ENCODE assay signal across 10 cellular contexts in genomic region chr14:100031506-100032281, GRCh38. TPM values are rescaled to one million over a fixed set of nuclear protein-coding genes. Genes with fewer than 3 reads are reported as not detected.
A peak's percentile ranks its signal among the peaks of the same experiment; 100 is the strongest.
DNase-seq lines count a peak whose midpoint lies in the region; ATAC-seq lines count a peak whose summit lies in the region.
"Had no signal": no experiment of that assay in that cellular context is flagged by ENCODE, and none has a peak within 500 bp of the region (broad histone marks: within the 10 kb centered on the region; RNA-seq: fewer than 3 reads in every experiment).

No MANE protein-coding gene starts in this region.

- intact Hi-C loops in dendritic cell treated with granulocyte-macrophage colony-stimulating factor and Interleukin-4, amounts not matched to agents 40 ng/mL and 50 ng/mL, for 4 days (cut with micrococcal nuclease) = no loop called here

- H3K9me3 Mint-ChIP-seq in dendritic cell treated with granulocyte-macrophage colony-stimulating factor and Interleukin-4, amounts not matched to agents 40 ng/mL and 50 ng/mL, for 4 days = no peaks in the 10 kb centered on the region

- ATAC-seq in GM19397 (IDR thresholded peaks at IDR 0.05; ENCODE audit: unreplicated experiment) (no peak), HG03097 (IDR thresholded peaks at IDR 0.05; ENCODE audit: low FRiP score, unreplicated experiment) (no peak), GM19467 (IDR thresholded peaks at IDR 0.05; ENCODE audit: unreplicated experiment) (no peak)

- H3K36me3 ChIP-seq in muscle layer of duodenum (ENCODE audit: control insufficient read depth in 1 of 2, insufficient read depth in 2 of 2, low read length in 2 of 2) = peaks cover 0 to 3% of the 10 kb centered on the region in 2 donors

- DNase-seq in AG08396 (ENCODE audit: low spot score) (peak; percentile 87), M059J (ENCODE audit: low read depth) (peak; percentile 98), NCI-H2227 treated with DMSO at 0.1 percent for 48 hours (lab: John Stamatoyannopoulos, UW) (no peak)
- DNase-seq: cerebellar nuclear complex, NCI-H2029 had no signal

- peak overlapping the region; percentile 37 for H3K4me3 ChIP-seq in muscle layer of duodenum (ENCODE audit: low read depth in 1 of 2, low read length in 2 of 2)

- H3K27ac ChIP-seq in muscle layer of duodenum (ENCODE audit: low read length) = peak overlapping the region; percentile 67

- H3K4me3 Mint-ChIP-seq in dendritic cell treated with granulocyte-macrophage colony-stimulating factor and Interleukin-4, amounts not matched to agents 40 ng/mL and 50 ng/mL, for 4 days = no peak overlapping the region

- no peaks in the 10 kb centered on the region for H3K27me3 Mint-ChIP-seq in dendritic cell treated with granulocyte-macrophage colony-stimulating factor and Interleukin-4, amounts not matched to agents 40 ng/mL and 50 ng/mL, for 4 days

- no peaks in the 10 kb centered on the region for H3K27me3 ChIP-seq in muscle layer of duodenum (ENCODE audit: low read depth, low read length)

- no peaks in the 10 kb centered on the region for H3K9me3 ChIP-seq in muscle layer of duodenum (ENCODE audit: control insufficient read depth in 1 of 2, low read length in 2 of 2)

- no peaks in the 10 kb centered on the region for H3K36me3 Mint-ChIP-seq in dendritic cell treated with granulocyte-macrophage colony-stimulating factor and Interleukin-4, amounts not matched to agents 40 ng/mL and 50 ng/mL, for 4 days (ENCODE audit: low read depth)

- peak overlapping the region; percentile 50 for H3K27ac Mint-ChIP-seq in dendritic cell treated with granulocyte-macrophage colony-stimulating factor and Interleukin-4, amounts not matched to agents 40 ng/mL and 50 ng/mL, for 4 days

- peaks cover 19 to 22% of the 10 kb centered on the region in 2 donors for H3K4me1 ChIP-seq in muscle layer of duodenum (ENCODE audit: control insufficient read depth in 1 of 2, insufficient read depth in 2 of 2, low read length in 2 of 2)

- peaks cover 26% of the 10 kb centered on the region for H3K4me1 Mint-ChIP-seq in dendritic cell treated with granulocyte-macrophage colony-stimulating factor and Interleukin-4, amounts not matched to agents 40 ng/mL and 50 ng/mL, for 4 days (ENCODE audit: low read depth)

RNA-seq across cellular contexts. Expression of gene EVL, which starts 33.5 kb away (rescaled TPM):
- 21.6 and 21.8 TPM in 2 replicates for total RNA-seq in M059J (2014; rRNA removed; shearing (Covaris generic))
